ENCODE assay signal across 19 cellular contexts in genomic region chr6:90266845-90267621, GRCh38. TPM values are rescaled to one million over a fixed set of nuclear protein-coding genes. Genes with fewer than 3 reads are reported as not detected.
DNase-seq lines count a peak whose midpoint lies in the region; ATAC-seq and TF ChIP-seq lines count a peak whose summit lies in the region.
"Had no signal": no experiment of that assay in that cellular context is flagged by ENCODE, and none has a peak within 500 bp of the region (broad histone marks: within the 10 kb centered on the region; RNA-seq: fewer than 3 reads in every experiment).

No MANE protein-coding gene starts in this region.

- no peak overlapping the region for H2AFZ ChIP-seq in OCI-LY1 (ENCODE audit: low read length)
- H2AFZ ChIP-seq: GM23248 had no signal

- peaks cover 3% of the 10 kb centered on the region for H3K36me3 ChIP-seq in CD4-positive, CD25-positive, alpha-beta regulatory T cell (ENCODE audit: control insufficient read depth, insufficient read depth, low read length)
- peaks cover 97% of the 10 kb centered on the region for H3K36me3 ChIP-seq in OCI-LY1 (ENCODE audit: insufficient read depth, low read length)
- H3K36me3 ChIP-seq: heart left ventricle, pancreas had no signal

- no peak for TF ChIP-seq CTCF in OCI-LY1 (IDR thresholded peaks at IDR 0.05; ENCODE audit: low read length)

- H3K9ac ChIP-seq in OCI-LY1 (ENCODE audit: low read length): no peak overlapping the region
- H3K9ac ChIP-seq: GM23248 had no signal

- peaks cover 32% of the 10 kb centered on the region for H3K36me3 Mint-ChIP-seq in CD4-positive, CD25-positive, alpha-beta regulatory T cell

- H3K4me3 ChIP-seq in CD4-positive, CD25-positive, alpha-beta regulatory T cell (ENCODE audit: low read depth, low read length): peak overlapping the region; percentile 16
- H3K4me3 ChIP-seq in OCI-LY1 (ENCODE audit: low read depth, low read length, poor library complexity, severe bottlenecking): no peak overlapping the region
- H3K4me3 ChIP-seq: A549, GM12878, GM23248, heart left ventricle, pancreas had no signal

- no peaks in the 10 kb centered on the region for H4K20me1 ChIP-seq in OCI-LY1 (ENCODE audit: insufficient read depth, low read length)

- DNase-seq in NCI-H2196 treated with DMSO at 0.1 percent for 48 hours (lab: John Stamatoyannopoulos, UW; ENCODE audit: unreplicated experiment) (peak; percentile 6), NCI-H2196 (lab: John Stamatoyannopoulos, UW; ENCODE audit: unreplicated experiment) (no peak), epidermal melanocyte (ENCODE audit: insufficient read length, low spot score) (no peak), cardiac septum (ENCODE audit: low spot score) (no peak)
- peak; percentile 10 to 74 (median 73) for DNase-seq in CD4-positive, CD25-positive, alpha-beta regulatory T cell
- DNase-seq in central memory CD4-positive, alpha-beta T cell: peak; percentile 54
- DNase-seq in effector CD8-positive, alpha-beta T cell (lab: John Stamatoyannopoulos, UW): no peak
- DNase-seq: GM23248; heart left ventricle; KG1; midbrain; NCI-H526 treated with DMSO at 0.1 percent for 48 hours; pancreas; stimulated activated CD4-positive, alpha-beta T cell treated with anti-CD3 and anti-CD28 coated beads, Interleukin-4, amount 100 ng/mL, for 24 hours had no signal

- H3K9me3 Mint-ChIP-seq in CD4-positive, CD25-positive, alpha-beta regulatory T cell: peaks cover 0 to 9% (median 0%) of the 10 kb centered on the region in 7 donors

- peak overlapping the region; percentile 44 to 86 (median 48) for H3K4me3 Mint-ChIP-seq in CD4-positive, CD25-positive, alpha-beta regulatory T cell

- no peaks in the 10 kb centered on the region for H3K9me3 ChIP-seq in CD4-positive, CD25-positive, alpha-beta regulatory T cell (ENCODE audit: control insufficient read depth in 2 of 2, low read length in 2 of 2)
- no peaks in the 10 kb centered on the region for H3K9me3 ChIP-seq in OCI-LY1 (ENCODE audit: low read length)
- H3K9me3 ChIP-seq: A549, pancreas had no signal

- H3K27me3 ChIP-seq in CD4-positive, CD25-positive, alpha-beta regulatory T cell (ENCODE audit: control insufficient read depth, insufficient read depth, low read length): no peaks in the 10 kb centered on the region
- H3K27me3 ChIP-seq in OCI-LY1 (ENCODE audit: insufficient read depth, low read length): no peaks in the 10 kb centered on the region
- H3K27me3 ChIP-seq: heart left ventricle, pancreas had no signal

- no peaks in the 10 kb centered on the region for H3K9me2 ChIP-seq in OCI-LY1 (ENCODE audit: low read depth, low read length)

- ATAC-seq in CD4-positive, CD25-positive, alpha-beta regulatory T cell (ENCODE audit: low read depth in 2 of 2): peak; percentile 70 to 78
- ATAC-seq: A549, GM12878, heart left ventricle, pancreas, SK-N-SH treated with all-trans-retinoic acid at 6 μM for 48 hours had no signal

- no peaks in the 10 kb centered on the region for H3F3A ChIP-seq in OCI-LY1 (ENCODE audit: insufficient read depth, low read length)

- H3K4me1 Mint-ChIP-seq in CD4-positive, CD25-positive, alpha-beta regulatory T cell: peaks cover 4 to 75% (median 43%) of the 10 kb centered on the region in 4 donors

- peaks cover 21% of the 10 kb centered on the region for H3K4me1 ChIP-seq in CD4-positive, CD25-positive, alpha-beta regulatory T cell (ENCODE audit: control insufficient read depth, insufficient read depth, low read length, poor library complexity, severe bottlenecking)
- peaks cover 33% of the 10 kb centered on the region for H3K4me1 ChIP-seq in OCI-LY1 (ENCODE audit: insufficient read depth, low read length, severe bottlenecking)
- H3K4me1 ChIP-seq: A549, heart left ventricle, pancreas had no signal

- intact Hi-C loops in cardiac septum (cut with DNase I): no loop called here

- H3K27ac Mint-ChIP-seq in CD4-positive, CD25-positive, alpha-beta regulatory T cell: peak overlapping the region; percentile 87 to 98 (median 94)

- H3K27ac ChIP-seq in CD4-positive, CD25-positive, alpha-beta regulatory T cell (ENCODE audit: insufficient read depth, low read length, poor library complexity, severe bottlenecking): peak overlapping the region; percentile 71
- peak overlapping the region; percentile 7 for H3K27ac ChIP-seq in OCI-LY1 (ENCODE audit: low read depth, low read length, poor library complexity, severe bottlenecking)
- H3K27ac ChIP-seq: A549, GM23248, heart left ventricle, HL-60, pancreas had no signal

- no peak overlapping the region for H3K4me2 ChIP-seq in OCI-LY1 (ENCODE audit: low read length)
- H3K4me2 ChIP-seq: A549 had no signal

- peaks cover 100% of the 10 kb centered on the region for H3K79me2 ChIP-seq in OCI-LY1 (ENCODE audit: insufficient read depth, low read length)

- H3K27me3 Mint-ChIP-seq in CD4-positive, CD25-positive, alpha-beta regulatory T cell: peaks cover 48% of the 10 kb centered on the region

RNA-seq across cellular contexts. Expression of gene BACH2, which starts 29.6 kb away (rescaled TPM):
- total RNA-seq in CD4-positive, CD25-positive, alpha-beta regulatory T cell: 51.3 TPM
- 10 to 100 TPM in 1 of 4 donors, 1 to 10 TPM in 3; 3.8 to 12.2 (median 5.7) TPM for polyA plus RNA-seq in CD4-positive, CD25-positive, alpha-beta regulatory T cell
- 8.4 TPM for total RNA-seq in cardiac septum
- polyA plus RNA-seq: GM23248 had no signal

Comparison
In these comparisons a context has a peak if more than half of its experiments do, and no peak if none do; other contexts are left out.
1. DNase-seq: peak in NCI-H2196 treated with DMSO at 0.1 percent for 48 hours (single experiment), CD4-positive, CD25-positive, alpha-beta regulatory T cell (3 of 3) and central memory CD4-positive, alpha-beta T cell (single experiment); none in NCI-H2196 (single experiment), epidermal melanocyte (single experiment), effector CD8-positive, alpha-beta T cell (single experiment) and cardiac septum (single experiment).